Comparison of ENCODE assay signal across 9 cellular contexts in the genomic region with DNA sequence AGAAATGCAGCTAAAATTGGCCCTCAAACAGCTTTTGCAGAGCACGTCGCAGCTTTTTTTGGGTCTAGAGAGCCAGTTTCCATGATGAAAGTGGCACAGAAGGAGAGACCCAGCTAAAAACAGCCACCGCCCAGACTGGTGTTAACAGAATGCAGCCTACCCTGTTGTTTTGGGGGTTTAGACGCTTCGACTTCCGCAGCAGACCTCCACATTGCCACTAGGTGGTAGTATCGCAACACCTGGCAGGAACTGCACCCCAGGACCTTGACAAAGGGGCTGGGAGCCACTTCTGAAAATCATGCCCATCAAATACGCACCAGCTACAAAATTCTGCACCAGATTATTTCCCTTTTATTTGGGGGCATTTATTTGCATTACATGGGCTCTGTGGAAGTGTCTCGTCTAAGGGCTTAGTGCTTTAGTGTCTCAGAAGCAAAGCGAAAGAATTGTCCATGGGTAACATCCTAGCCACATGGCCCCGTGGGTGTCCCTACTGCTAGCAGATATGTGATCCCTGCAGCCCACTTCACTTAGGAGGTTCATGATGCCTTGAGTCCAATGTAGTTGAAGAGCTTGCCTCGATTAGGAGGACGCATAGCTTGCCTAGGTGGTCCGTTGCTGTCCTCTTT.
DNase-seq lines count a peak whose midpoint lies in the region; ATAC-seq and TF ChIP-seq lines count a peak whose summit lies in the region.
"Had no signal": no experiment of that assay in that cellular context is flagged by ENCODE, and none has a peak within 500 bp of the region (broad histone marks: within the 10 kb centered on the region; RNA-seq: fewer than 3 reads in every experiment).

No MANE protein-coding gene starts in this region.

- no peaks in the 10 kb centered on the region for H3K4me1 Mint-ChIP-seq in Caco-2 (ENCODE audit: low read depth, unreplicated experiment)

- no peak overlapping the region for H3K4me3 Mint-ChIP-seq in Caco-2 (ENCODE audit: unreplicated experiment)

- in situ Hi-C loops in T47D (cut with HindIII; ENCODE audit: low pct_unique_long_range_greater_than_20kb, low sequenced_read_pairs) = no loop called here

- DNase-seq in Caco-2 (peak; percentile 41 to 44), NCI-H69 (lab: John Stamatoyannopoulos, UW) (peak; percentile 34), T47D (ENCODE audit: low read depth in 1 of 2, low spot score in 1 of 2) (peak; percentile 54 to 63), left colon (peak in 1 of 2 donors; percentile 43), upper lobe of left lung (no peak), NCI-H2081 (lab: John Stamatoyannopoulos, UW) (no peak)

- H3K27me3 ChIP-seq in Caco-2 (replicated peaks; ENCODE audit: control insufficient read depth, insufficient read depth, low read length) = no peaks in the 10 kb centered on the region
- H3K27me3 ChIP-seq in upper lobe of left lung = no peaks in the 10 kb centered on the region

- CTCF ChIA-PET in Caco-2 (lab: Charles Lee) = interaction anchor here (0.5 kb wide), 1 partner anchor 31 kb away, joined by 4 read pairs; no protein-coding TSS in a partner anchor

- POLR2A ChIA-PET in Caco-2 (lab: Charles Lee) = no interaction called here

- H3K9me3 Mint-ChIP-seq in Caco-2 (ENCODE audit: unreplicated experiment) = no peaks in the 10 kb centered on the region

- H3K4me3 ChIP-seq in Caco-2 (ENCODE audit: low read depth, low read length) (no peak overlapping the region), upper lobe of left lung (no peak overlapping the region)

- H3K36me3 ChIP-seq in Caco-2 (ENCODE audit: control insufficient read depth, insufficient read depth, low read length) (no peaks in the 10 kb centered on the region), upper lobe of left lung (no peaks in the 10 kb centered on the region)
- H3K36me3 ChIP-seq: neutrophil had no signal

- no TSS peak for BruUV-seq in Caco-2 (replicated peaks; lab: Mats Ljungman, UMichigan)

- peaks cover 5% of the 10 kb centered on the region for H3K27me3 Mint-ChIP-seq in Caco-2 (ENCODE audit: insufficient read depth, unreplicated experiment)

- H3K27ac Mint-ChIP-seq in Caco-2 (ENCODE audit: unreplicated experiment) = no peak overlapping the region

- TF ChIP-seq CTCF in Caco-2 (IDR thresholded peaks at IDR 0.05; ENCODE audit: insufficient read depth in 1 of 2, low read depth in 1 of 2, low read length in 1 of 2, severe bottlenecking in 1 of 2, unreplicated experiment in 1 of 2) = peak; percentile 71 to 72
- peak in 4 of 6 experiments; percentile 26 to 62 (median 36) for TF ChIP-seq CTCF in upper lobe of left lung (IDR thresholded peaks at IDR 0.05)

- no peak overlapping the region for H3K27ac ChIP-seq in upper lobe of left lung
- H3K27ac ChIP-seq: neutrophil had no signal

- no peaks in the 10 kb centered on the region for H3K9me3 ChIP-seq in Caco-2
- no peaks in the 10 kb centered on the region for H3K9me3 ChIP-seq in upper lobe of left lung
- H3K9me3 ChIP-seq: neutrophil had no signal

- peak; percentile 44 for ATAC-seq in GM19324 (IDR thresholded peaks at IDR 0.05; ENCODE audit: low FRiP score, unreplicated experiment)
- peak; percentile 82 for ATAC-seq in left colon
- ATAC-seq in upper lobe of left lung (ENCODE audit: low FRiP score in 2 of 2) = no peak
- ATAC-seq in HG03439 (IDR thresholded peaks at IDR 0.05; ENCODE audit: unreplicated experiment) = no peak

- no peaks in the 10 kb centered on the region for H3K36me3 Mint-ChIP-seq in Caco-2 (ENCODE audit: insufficient read depth, unreplicated experiment)

- TF ChIP-seq EP300 in upper lobe of left lung (IDR thresholded peaks at IDR 0.05) = no peak

- intact Hi-C loops in Caco-2 (cut with micrococcal nuclease; ENCODE audit: unreplicated experiment) (no loop called here), left colon (cut with DNase I, micrococcal nuclease) (no loop called here)

- H3K4me1 ChIP-seq in Caco-2 (no peaks in the 10 kb centered on the region), upper lobe of left lung (no peaks in the 10 kb centered on the region)

- 53% methylated on average over 12 to 14 of the region's 14 CpGs for WGBS in upper lobe of left lung, 2 donors

- TF ChIP-seq POLR2A in upper lobe of left lung (IDR thresholded peaks at IDR 0.05) = no peak

Comparison
In these comparisons a context has a peak if more than half of its experiments do, and no peak if none do; other contexts are left out.
1. DNase-seq: peak in Caco-2 (2 of 2), NCI-H69 (single experiment) and T47D (2 of 2); none in upper lobe of left lung (0 of 2) and NCI-H2081 (0 of 2).
2. ATAC-seq: peak in GM19324 (single experiment) and left colon (single experiment); none in upper lobe of left lung (0 of 2) and HG03439 (single experiment).